Comparison of ENCODE assay signal across 1 cellular context in the genomic region with DNA sequence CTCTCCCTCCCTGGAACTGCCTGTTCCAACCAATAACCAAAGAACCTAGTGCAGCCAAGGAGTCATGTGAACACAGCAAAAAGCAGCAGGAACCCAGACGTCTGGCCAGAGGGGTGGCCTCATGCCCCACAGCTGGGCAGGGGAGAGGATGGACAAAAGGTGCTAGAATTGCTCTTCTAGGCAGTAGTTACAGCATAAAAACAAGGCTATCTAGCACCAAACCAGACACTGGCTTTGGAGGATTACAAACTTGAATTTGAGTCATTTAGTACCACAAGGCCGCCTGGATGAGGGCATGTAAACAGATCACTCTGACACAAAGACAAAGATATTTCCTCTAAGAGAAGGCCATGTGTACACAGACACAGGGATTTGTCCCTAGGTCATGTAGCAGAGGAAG.
A peak's percentile ranks its signal among the peaks of the same experiment; 100 is the strongest.
TF ChIP-seq lines count a peak whose summit lies in the region.

No MANE protein-coding gene starts in this region.

TF ChIP-seq in endothelial cell of umbilical vein, 7 proteins besides CTCF, POLR2A, EP300 and RAD21:
- TF ChIP-seq FOS (IDR thresholded peaks at IDR 0.05; ENCODE audit: borderline replicate concordance, insufficient read depth, low read length) = peak; percentile 44
- TF ChIP-seq POLR2AphosphoS5 (IDR thresholded peaks at IDR 0.05; ENCODE audit: insufficient read depth, low read depth, low read length) = no peak
